In genomic region chr6:90660971-90661370, GRCh38 we compare ENCODE assay signal across 1 cellular context.
TF ChIP-seq lines count a peak whose summit lies in the region.

No MANE protein-coding gene starts in this region.

TF ChIP-seq in GM23338, 12 proteins besides CTCF, POLR2A, EP300 and RAD21 (continued from another document):
- no peak for TF ChIP-seq ZNF462 (CRISPR knock-in tag; IDR thresholded peaks at IDR 0.05)
- TF ChIP-seq ZNF331 (CRISPR knock-in tag; IDR thresholded peaks at IDR 0.05; ENCODE audit: low read depth) = no peak
- TF ChIP-seq EZH2 (IDR thresholded peaks at IDR 0.05; ENCODE audit: low read depth, unreplicated experiment) = no peak
